In the genomic region with DNA sequence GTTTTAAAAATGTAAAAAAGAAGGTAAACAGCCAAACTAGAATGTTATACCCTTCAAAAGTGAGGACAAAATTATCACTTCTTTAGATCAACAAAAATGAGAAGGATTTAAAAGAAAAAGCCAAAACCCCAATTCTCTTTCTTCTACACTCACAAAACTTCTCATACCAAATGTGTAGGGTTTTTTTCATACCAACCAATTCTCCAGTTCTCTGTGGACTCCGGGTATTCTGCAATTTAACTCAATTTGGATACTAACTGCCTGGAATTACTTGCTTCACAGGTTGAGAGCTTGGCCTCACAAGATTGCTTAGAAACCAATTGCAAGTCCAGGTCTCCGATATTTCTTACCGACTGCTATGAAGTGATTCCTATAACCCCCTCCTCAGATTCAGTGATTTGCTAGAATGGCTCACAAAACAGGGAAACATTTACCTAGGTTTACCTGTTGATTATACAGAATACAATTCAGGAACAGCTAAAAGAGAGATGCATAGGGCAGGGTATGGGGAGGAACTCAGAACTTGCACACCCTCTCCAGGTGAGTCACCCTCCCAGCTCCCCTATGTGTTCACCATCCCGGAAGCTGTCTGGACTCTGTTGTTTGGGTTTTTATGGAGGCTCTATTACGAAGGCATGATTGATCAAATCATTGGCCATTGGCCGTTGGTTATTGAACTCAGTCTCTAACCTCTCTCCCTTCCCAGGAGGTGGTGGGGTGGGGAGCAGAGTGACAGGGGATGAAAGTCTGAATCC, we compare ENCODE assay signal across 25 cellular contexts.
"Had no signal": no experiment of that assay in that cellular context is flagged by ENCODE, and none has a peak within 500 bp of the region (broad histone marks: within the 10 kb centered on the region; RNA-seq: fewer than 3 reads in every experiment).

No MANE protein-coding gene starts in this region.

- H3K27ac ChIP-seq: HL-60, KMS-11, SJSA1, SK-N-MC had no signal

- H3K36me3 ChIP-seq: SJSA1 had no signal

- FAIRE-seq: HTR-8/SVneo, K562, RCC 7860 had no signal

- H3K4me2 ChIP-seq: KMS-11 had no signal

- H3K9ac ChIP-seq: KMS-11 had no signal

- H3K4me3 ChIP-seq: K562, SJSA1, SK-N-MC had no signal

- DNase-seq: Kasumi-1, MV-4-11, NCI-H1048, NCI-H1105, NCI-H1436 treated with DMSO at 0.1 percent for 48 hours, NCI-H1694, NCI-H187 treated with DMSO at 0.1 percent for 48 hours, NCI-H2029 treated with DMSO at 0.1 percent for 48 hours, NCI-H2171, NCI-H226, NCI-H446, NCI-H510A, NCI-H524 treated with DMSO at 0.1 percent for 48 hours, NCI-H69, NCI-H774, Right ventricle myocardium superior, RPMI8226, SIG-M5 had no signal

- H3K27me3 ChIP-seq: SJSA1 had no signal

- H3K9me3 ChIP-seq: SJSA1 had no signal

- ATAC-seq: K562 had no signal

- H3K4me1 ChIP-seq: SJSA1 had no signal
